ENCODE assay signal across 10 cellular contexts in the genomic region with DNA sequence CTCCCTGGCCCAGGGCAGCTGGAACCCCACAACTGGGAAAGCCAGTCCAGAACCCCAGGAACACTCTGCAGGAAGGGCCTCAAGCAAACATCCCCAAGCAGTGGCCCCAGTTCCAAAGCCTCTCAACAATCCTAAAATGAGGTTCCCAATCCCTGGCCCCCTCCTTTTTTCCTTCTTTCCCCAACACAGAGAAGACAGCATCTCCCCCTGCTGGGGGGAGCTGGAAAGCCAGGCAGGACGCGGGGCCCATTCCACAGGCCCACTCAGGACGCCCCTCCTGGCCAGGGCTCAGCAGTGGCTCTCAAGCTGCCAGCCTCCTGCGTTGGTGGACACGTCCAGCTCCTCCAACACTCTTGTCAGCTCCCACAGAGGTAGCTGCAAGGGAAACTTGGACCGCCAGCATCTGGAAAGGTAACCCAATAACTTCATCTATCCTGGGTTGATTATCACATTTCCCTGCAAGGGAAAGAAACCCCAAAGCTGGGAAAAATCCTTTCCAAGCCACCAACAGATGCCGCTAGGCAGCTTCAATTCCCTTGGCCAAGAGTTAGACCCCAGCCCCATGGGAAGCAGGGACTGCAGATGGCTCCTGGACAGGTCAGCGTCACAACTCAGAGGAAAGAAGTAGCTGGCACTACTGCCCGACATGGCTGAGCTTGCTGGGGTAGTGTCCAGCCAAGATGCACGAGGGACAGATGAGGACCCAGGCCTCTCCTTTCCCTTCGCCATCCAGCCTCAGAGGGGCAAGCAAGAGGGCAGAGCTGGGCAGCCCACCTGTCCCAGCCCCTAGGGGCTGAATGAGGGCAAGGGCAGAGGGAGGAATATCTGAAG. TPM values are rescaled to one million over a fixed set of nuclear protein-coding genes. Genes with fewer than 3 reads are reported as not detected.
DNase-seq lines count a peak whose midpoint lies in the region; ATAC-seq, FAIRE-seq and TF ChIP-seq lines count a peak whose summit lies in the region.
"Had no signal": no experiment of that assay in that cellular context is flagged by ENCODE, and none has a peak within 500 bp of the region (broad histone marks: within the 10 kb centered on the region; RNA-seq: fewer than 3 reads in every experiment).

No MANE protein-coding gene starts in this region.

- WGBS in HepG2 (ENCODE audit: low lambda C conversion rate) = 49% methylated on average over 11 of the region's 11 CpGs

- H4K20me1 ChIP-seq in DOHH2 (ENCODE audit: control insufficient read depth, insufficient read depth, low read depth, low read length) (no peaks in the 10 kb centered on the region), HepG2 (ENCODE audit: insufficient read depth, low read length) (peaks cover 32% of the 10 kb centered on the region; the same call in 1 of the 2 replicates)

- H3K27ac ChIP-seq in DOHH2 (ENCODE audit: low read depth, low read length) (no peak overlapping the region), HepG2 (ENCODE audit: extremely low read length, insufficient read depth, low read length) (no peak overlapping the region)

- in situ Hi-C loops in astrocyte of the cerebellum (cut with HindIII; ENCODE audit: low sequenced_read_pairs) = no loop called here
- in situ Hi-C loops in HepG2 (cut with HindIII; ENCODE audit: extremely low pct_ligation_motif_present, low pct_unique_long_range_greater_than_20kb) = no loop called here

- H3K4me3 ChIP-seq in DOHH2 (ENCODE audit: low read length) (no peak overlapping the region), astrocyte of the cerebellum (ENCODE audit: low read depth, low read length) (no peak overlapping the region), HepG2 (replicated peaks in 1 of 3; ENCODE audit: insufficient read depth in 1 of 3, low read depth in 2 of 3, low read length in 3 of 3) (no peak overlapping the region)

- H3K79me2 ChIP-seq in DOHH2 (ENCODE audit: control insufficient read depth, low read length) = peaks cover 10% of the 10 kb centered on the region
- H3K79me2 ChIP-seq in HepG2 (ENCODE audit: insufficient read depth, low read length) = peaks cover 2% of the 10 kb centered on the region

- ATAC-seq in HepG2 (peak; percentile 16; the same call in 2 of the 3 replicates), GM18858 (IDR thresholded peaks at IDR 0.05; ENCODE audit: unreplicated experiment) (no peak), HG02588 (IDR thresholded peaks at IDR 0.05; ENCODE audit: unreplicated experiment) (no peak), HG03439 (IDR thresholded peaks at IDR 0.05; ENCODE audit: unreplicated experiment) (no peak)
- ATAC-seq: T-cell had no signal

- FAIRE-seq in HepG2 (lab: Jason Lieb, UNC) = peak; percentile 56

- no peak overlapping the region for H2AFZ ChIP-seq in HepG2 (ENCODE audit: low read length)

- intact Hi-C loops in HepG2 (cut with micrococcal nuclease; ENCODE audit: unreplicated experiment) = loop anchor here (1.0 kb wide), 1 partner anchor 32 kb away; no protein-coding TSS in a partner anchor

- TF ChIP-seq CTCF in DOHH2 (IDR thresholded peaks at IDR 0.05; ENCODE audit: low read depth, low read length, poor library complexity, severe bottlenecking) (peak; percentile 85), astrocyte of the cerebellum (IDR thresholded peaks at IDR 0.05; ENCODE audit: low read depth, low read length, missing control alignments) (peak; percentile 92), HepG2 (CRISPR knock-in tag; IDR thresholded peaks at IDR 0.05) (peak; percentile 91)

- H3K36me3 ChIP-seq in DOHH2 (ENCODE audit: control insufficient read depth, low read length) (no peaks in the 10 kb centered on the region), HepG2 (replicated peaks in 1 of 2; ENCODE audit: control insufficient read depth in 1 of 2, insufficient read depth in 2 of 2, low read length in 2 of 2) (no peaks in the 10 kb centered on the region; a peak in 2 of 5 replicates)

- DNase-seq in LHCN-M2 (ENCODE audit: low read depth) (peak; percentile 57), astrocyte of the cerebellum (ENCODE audit: low read depth) (no peak), HepG2 (ENCODE audit: low spot score) (no peak), NCI-H1694 (lab: John Stamatoyannopoulos, UW) (no peak)
- DNase-seq: naive B cell had no signal

- H3K27me3 ChIP-seq in DOHH2 (ENCODE audit: control insufficient read depth, low read length) (no peaks in the 10 kb centered on the region), HepG2 (ENCODE audit: control insufficient read depth in 1 of 2, insufficient read depth in 2 of 2, low read length in 2 of 2) (peaks cover 0 to 2% of the 10 kb centered on the region in 2 experiments; a peak in 1 of 5 replicates)

- TF ChIP-seq EP300 in HepG2 (IDR thresholded peaks at IDR 0.05; ENCODE audit: low read depth in 2 of 2, low read length in 2 of 2) (no peak), HepG2 (CRISPR knock-in tag; IDR thresholded peaks at IDR 0.05; ENCODE audit: borderline replicate concordance) (no peak)

- no peak for TF ChIP-seq POLR2A in HepG2 (IDR thresholded peaks at IDR 0.05; ENCODE audit: insufficient read depth in 1 of 2, low read depth in 2 of 2, low read length in 2 of 2)

- CTCF ChIA-PET in HepG2 (lab: Yijun Ruan, JAX; ENCODE audit: low intra/inter-chr PET ratio, low total read pairs) = interaction anchor here (0.8 to 3.4 kb wide), 5 partner anchors 8 to 52 kb away, joined by 3 to 80 read pairs (median 6); a partner anchor contains a TSS

- H3F3A ChIP-seq in DOHH2 (ENCODE audit: control insufficient read depth, insufficient read depth) = no peaks in the 10 kb centered on the region

- BruUV-seq in HepG2 (replicated peaks; lab: Mats Ljungman, UMichigan) = no TSS peak

- H3K9me2 ChIP-seq in DOHH2 (replicated peaks; ENCODE audit: control insufficient read depth, low read length) = no peaks in the 10 kb centered on the region

- no peak overlapping the region for H3K9ac ChIP-seq in HepG2 (ENCODE audit: insufficient read depth, low read depth, low read length)

- H3K9me3 ChIP-seq in DOHH2 (ENCODE audit: control insufficient read depth, insufficient read depth, low read length) (no peaks in the 10 kb centered on the region), HepG2 (ENCODE audit: low read length) (no peaks in the 10 kb centered on the region)

- H3K4me2 ChIP-seq in DOHH2 (ENCODE audit: low read length) (no peak overlapping the region), HepG2 (ENCODE audit: low read depth, low read length) (no peak overlapping the region)

- H3K4me1 ChIP-seq in DOHH2 (ENCODE audit: control insufficient read depth, low read length) (peaks cover 26% of the 10 kb centered on the region), HepG2 (ENCODE audit: insufficient read depth, low read length) (peaks cover 51% of the 10 kb centered on the region)

- TF ChIP-seq RAD21 in HepG2 (CRISPR knock-in tag; IDR thresholded peaks at IDR 0.05) = peak; percentile 97

- POLR2A ChIA-PET in HepG2 (lab: Yijun Ruan, JAX) = interaction anchor here (1.0 to 1.9 kb wide), 13 partner anchors 8 to 114 kb away, joined by 3 to 10 read pairs (median 4); a partner anchor contains a TSS

RNA-seq across cellular contexts. Expression of a gene that starts 7.6 kb away (rescaled TPM):
- total RNA-seq in LHCN-M2 (2014; rRNA removed) (292 and 318 TPM in 2 replicates), HepG2 (2016; rRNA removed; fragmentation: Illumina TruSeq; extraction: Trizol) (34.0 and 46.4 TPM in 2 replicates)
- 183 TPM for polyA plus RNA-seq in LHCN-M2 (2012)
- total RNA-seq in HepG2 (2016; cell fraction: cytosol; rRNA removed; fragmentation: Illumina TruSeq; extraction: Trizol; ENCODE audit: low read depth) = 9.5 and 10.8 TPM in 2 replicates
- 32.6 and 44.0 TPM in 2 replicates for total RNA-seq in HepG2 (2016; cell fraction: insoluble cytoplasmic fraction; rRNA removed; fragmentation: Illumina TruSeq; extraction: Trizol)
- total RNA-seq in HepG2 (2016; cell fraction: membrane; rRNA removed; fragmentation: Illumina TruSeq; extraction: Trizol) = 18.6 and 21.1 TPM in 2 replicates
- 37.8 and 39.5 TPM in 2 replicates for total RNA-seq in HepG2 (2016; cell fraction: nucleus; rRNA removed; fragmentation: Illumina TruSeq; extraction: Trizol)
- 85.4 and 140 TPM in 2 replicates for polyA plus RNA-seq in HepG2 (2011; rRNA removed)
- polyA plus RNA-seq in HepG2 (2011; cell fraction: cytosol; rRNA removed) = 66.8 and 91.0 TPM in 2 replicates
- polyA plus RNA-seq in HepG2 (2011; cell fraction: nucleus; rRNA removed) = 179 and 189 TPM in 2 replicates
- polyA plus RNA-seq in HepG2 (2012) = 88.1 and 102 TPM in 2 replicates
- polyA plus RNA-seq in HepG2 (2016; cell fraction: cytosol; fragmentation: Illumina TruSeq; extraction: Trizol; ENCODE audit: low read depth) = 3.3 and 3.4 TPM in 2 replicates
- polyA plus RNA-seq in HepG2 (2016; cell fraction: insoluble cytoplasmic fraction; fragmentation: Illumina TruSeq; extraction: Trizol; ENCODE audit: low read depth) = 24.1 and 29.9 TPM in 2 replicates
- polyA plus RNA-seq in HepG2 (2016; cell fraction: membrane; fragmentation: Illumina TruSeq; extraction: Trizol; ENCODE audit: low read depth) = 9.7 and 10.3 TPM in 2 replicates
- polyA plus RNA-seq in HepG2 (2016; cell fraction: nucleus; fragmentation: Illumina TruSeq; extraction: Trizol; ENCODE audit: insufficient read depth, low read depth) = 56.7 and 66.5 TPM in 2 replicates
- polyA minus RNA-seq in HepG2 (2011; rRNA and poly(A)+ RNA removed; ENCODE audit: low replicate concordance) = 59.4 and 315 TPM in 2 replicates
- polyA minus RNA-seq in HepG2 (2011; cell fraction: cytosol; rRNA and poly(A)+ RNA removed) = 82.1 and 94.7 TPM in 2 replicates
- 68.9 and 78.6 TPM in 2 replicates for polyA minus RNA-seq in HepG2 (2011; cell fraction: nucleus; rRNA and poly(A)+ RNA removed)

RNA-seq across cellular contexts. Expression of a gene that starts 25.9 kb away (rescaled TPM):
- total RNA-seq in LHCN-M2 (2014; rRNA removed) (5.6 and 5.9 TPM in 2 replicates), HepG2 (2016; rRNA removed; fragmentation: Illumina TruSeq; extraction: Trizol) (6.7 and 7.1 TPM in 2 replicates)
- 4.8 TPM for polyA plus RNA-seq in LHCN-M2 (2012)
- total RNA-seq in HepG2 (2016; cell fraction: cytosol; rRNA removed; fragmentation: Illumina TruSeq; extraction: Trizol; ENCODE audit: low read depth) = 5.6 and 7.4 TPM in 2 replicates
- total RNA-seq in HepG2 (2016; cell fraction: insoluble cytoplasmic fraction; rRNA removed; fragmentation: Illumina TruSeq; extraction: Trizol) = 5.5 and 5.6 TPM in 2 replicates
- total RNA-seq in HepG2 (2016; cell fraction: membrane; rRNA removed; fragmentation: Illumina TruSeq; extraction: Trizol) = 5.5 and 5.6 TPM in 2 replicates
- 5.1 and 5.5 TPM in 2 replicates for total RNA-seq in HepG2 (2016; cell fraction: nucleus; rRNA removed; fragmentation: Illumina TruSeq; extraction: Trizol)
- polyA plus RNA-seq in HepG2 (2011; rRNA removed) = 5.0 and 6.1 TPM in 2 replicates
- 3.3 and 4.0 TPM in 2 replicates for polyA plus RNA-seq in HepG2 (2011; cell fraction: cytosol; rRNA removed)
- polyA plus RNA-seq in HepG2 (2011; cell fraction: nucleus; rRNA removed) = 7.3 and 8.7 TPM in 2 replicates
- 2.5 and 4.8 TPM in 2 replicates for polyA plus RNA-seq in HepG2 (2012)
- polyA plus RNA-seq in HepG2 (2016; cell fraction: cytosol; fragmentation: Illumina TruSeq; extraction: Trizol; ENCODE audit: low read depth) = 1.4 and 1.5 TPM in 2 replicates
- 6.2 and 7.5 TPM in 2 replicates for polyA plus RNA-seq in HepG2 (2016; cell fraction: insoluble cytoplasmic fraction; fragmentation: Illumina TruSeq; extraction: Trizol; ENCODE audit: low read depth)
- polyA plus RNA-seq in HepG2 (2016; cell fraction: membrane; fragmentation: Illumina TruSeq; extraction: Trizol; ENCODE audit: low read depth) = 2.2 and 3.0 TPM in 2 replicates
- polyA plus RNA-seq in HepG2 (2016; cell fraction: nucleus; fragmentation: Illumina TruSeq; extraction: Trizol; ENCODE audit: insufficient read depth, low read depth) = 14.2 and 16.9 TPM in 2 replicates
- 11.6 and 25.6 TPM in 2 replicates for polyA minus RNA-seq in HepG2 (2011; rRNA and poly(A)+ RNA removed; ENCODE audit: low replicate concordance)
- polyA minus RNA-seq in HepG2 (2011; cell fraction: cytosol; rRNA and poly(A)+ RNA removed) = 2.7 and 4.6 TPM in 2 replicates
- polyA minus RNA-seq in HepG2 (2011; cell fraction: nucleus; rRNA and poly(A)+ RNA removed) = 3.9 and 4.5 TPM in 2 replicates

RNA-seq across cellular contexts. Expression of a gene that starts 45.3 kb away (rescaled TPM):
- total RNA-seq in LHCN-M2 (2014; rRNA removed) (59.8 and 67.2 TPM in 2 replicates), HepG2 (2016; rRNA removed; fragmentation: Illumina TruSeq; extraction: Trizol) (18.8 and 38.5 TPM in 2 replicates)
- polyA plus RNA-seq in LHCN-M2 (2012) = 112 TPM
- 8.6 and 14.9 TPM in 2 replicates for total RNA-seq in HepG2 (2016; cell fraction: cytosol; rRNA removed; fragmentation: Illumina TruSeq; extraction: Trizol; ENCODE audit: low read depth)
- total RNA-seq in HepG2 (2016; cell fraction: insoluble cytoplasmic fraction; rRNA removed; fragmentation: Illumina TruSeq; extraction: Trizol) = 17.5 and 37.8 TPM in 2 replicates
- total RNA-seq in HepG2 (2016; cell fraction: membrane; rRNA removed; fragmentation: Illumina TruSeq; extraction: Trizol) = 16.0 and 22.0 TPM in 2 replicates
- 40.7 and 44.5 TPM in 2 replicates for total RNA-seq in HepG2 (2016; cell fraction: nucleus; rRNA removed; fragmentation: Illumina TruSeq; extraction: Trizol)
- polyA plus RNA-seq in HepG2 (2011; rRNA removed) = 75.8 and 76.1 TPM in 2 replicates
- 79.2 and 116 TPM in 2 replicates for polyA plus RNA-seq in HepG2 (2011; cell fraction: cytosol; rRNA removed)
- polyA plus RNA-seq in HepG2 (2011; cell fraction: nucleus; rRNA removed) = 46.2 and 49.1 TPM in 2 replicates
- 40.3 and 62.7 TPM in 2 replicates for polyA plus RNA-seq in HepG2 (2012)
- 24.5 and 33.4 TPM in 2 replicates for polyA plus RNA-seq in HepG2 (2016; cell fraction: cytosol; fragmentation: Illumina TruSeq; extraction: Trizol; ENCODE audit: low read depth)
- 41.7 and 46.0 TPM in 2 replicates for polyA plus RNA-seq in HepG2 (2016; cell fraction: insoluble cytoplasmic fraction; fragmentation: Illumina TruSeq; extraction: Trizol; ENCODE audit: low read depth)
- 39.8 and 42.2 TPM in 2 replicates for polyA plus RNA-seq in HepG2 (2016; cell fraction: membrane; fragmentation: Illumina TruSeq; extraction: Trizol; ENCODE audit: low read depth)
- polyA plus RNA-seq in HepG2 (2016; cell fraction: nucleus; fragmentation: Illumina TruSeq; extraction: Trizol; ENCODE audit: insufficient read depth, low read depth) = 126 and 134 TPM in 2 replicates
- 232 and 267 TPM in 2 replicates for polyA minus RNA-seq in HepG2 (2011; rRNA and poly(A)+ RNA removed; ENCODE audit: low replicate concordance)
- polyA minus RNA-seq in HepG2 (2011; cell fraction: cytosol; rRNA and poly(A)+ RNA removed) = 41.8 and 52.8 TPM in 2 replicates
- polyA minus RNA-seq in HepG2 (2011; cell fraction: nucleus; rRNA and poly(A)+ RNA removed) = 25.0 and 33.2 TPM in 2 replicates

RNA-seq across cellular contexts. Expression of a gene that starts 49.3 kb away (rescaled TPM):
- 47.0 and 51.9 TPM in 2 replicates for total RNA-seq in LHCN-M2 (2014; rRNA removed)
- 32.1 TPM for polyA plus RNA-seq in LHCN-M2 (2012)
- total RNA-seq in HepG2 (2016; rRNA removed; fragmentation: Illumina TruSeq; extraction: Trizol) = 52.8 and 58.4 TPM in 2 replicates
- 33.1 and 35.6 TPM in 2 replicates for total RNA-seq in HepG2 (2016; cell fraction: cytosol; rRNA removed; fragmentation: Illumina TruSeq; extraction: Trizol; ENCODE audit: low read depth)
- 54.1 and 58.0 TPM in 2 replicates for total RNA-seq in HepG2 (2016; cell fraction: insoluble cytoplasmic fraction; rRNA removed; fragmentation: Illumina TruSeq; extraction: Trizol)
- 83.5 and 84.1 TPM in 2 replicates for total RNA-seq in HepG2 (2016; cell fraction: membrane; rRNA removed; fragmentation: Illumina TruSeq; extraction: Trizol)
- 32.8 and 34.5 TPM in 2 replicates for total RNA-seq in HepG2 (2016; cell fraction: nucleus; rRNA removed; fragmentation: Illumina TruSeq; extraction: Trizol)
- 43.3 and 55.7 TPM in 2 replicates for polyA plus RNA-seq in HepG2 (2011; rRNA removed)
- 39.5 and 49.1 TPM in 2 replicates for polyA plus RNA-seq in HepG2 (2011; cell fraction: cytosol; rRNA removed)
- polyA plus RNA-seq in HepG2 (2011; cell fraction: nucleus; rRNA removed) = 23.0 and 23.8 TPM in 2 replicates
- polyA plus RNA-seq in HepG2 (2012) = 41.3 and 43.4 TPM in 2 replicates
- polyA plus RNA-seq in HepG2 (2016; cell fraction: cytosol; fragmentation: Illumina TruSeq; extraction: Trizol; ENCODE audit: low read depth) = 42.1 and 49.1 TPM in 2 replicates
- polyA plus RNA-seq in HepG2 (2016; cell fraction: insoluble cytoplasmic fraction; fragmentation: Illumina TruSeq; extraction: Trizol; ENCODE audit: low read depth) = 92.1 and 94.1 TPM in 2 replicates
- polyA plus RNA-seq in HepG2 (2016; cell fraction: membrane; fragmentation: Illumina TruSeq; extraction: Trizol; ENCODE audit: low read depth) = 93.0 and 95.9 TPM in 2 replicates
- polyA plus RNA-seq in HepG2 (2016; cell fraction: nucleus; fragmentation: Illumina TruSeq; extraction: Trizol; ENCODE audit: insufficient read depth, low read depth) = 65.1 and 74.2 TPM in 2 replicates
- 62.0 and 88.5 TPM in 2 replicates for polyA minus RNA-seq in HepG2 (2011; rRNA and poly(A)+ RNA removed; ENCODE audit: low replicate concordance)
- polyA minus RNA-seq in HepG2 (2011; cell fraction: cytosol; rRNA and poly(A)+ RNA removed) = 34.6 and 39.9 TPM in 2 replicates
- polyA minus RNA-seq in HepG2 (2011; cell fraction: nucleus; rRNA and poly(A)+ RNA removed) = 40.4 and 42.5 TPM in 2 replicates

RNA-seq across cellular contexts. Expression of a gene that starts 54.7 kb away (rescaled TPM):
- total RNA-seq in LHCN-M2 (2014; rRNA removed) = not detected in 2 replicates
- 0.64 TPM for polyA plus RNA-seq in LHCN-M2 (2012)
- 0.07 TPM in 1 of 2 replicates, not detected in the other for total RNA-seq in HepG2 (2016; rRNA removed; fragmentation: Illumina TruSeq; extraction: Trizol)
- total RNA-seq in HepG2 (2016; cell fraction: cytosol; rRNA removed; fragmentation: Illumina TruSeq; extraction: Trizol; ENCODE audit: low read depth) = not detected in 2 replicates
- not detected in 2 replicates for total RNA-seq in HepG2 (2016; cell fraction: insoluble cytoplasmic fraction; rRNA removed; fragmentation: Illumina TruSeq; extraction: Trizol)
- not detected in 2 replicates for total RNA-seq in HepG2 (2016; cell fraction: membrane; rRNA removed; fragmentation: Illumina TruSeq; extraction: Trizol)
- total RNA-seq in HepG2 (2016; cell fraction: nucleus; rRNA removed; fragmentation: Illumina TruSeq; extraction: Trizol) = not detected in 2 replicates
- 0.05 TPM in 1 of 2 replicates, not detected in the other for polyA plus RNA-seq in HepG2 (2011; rRNA removed)
- polyA plus RNA-seq in HepG2 (2011; cell fraction: cytosol; rRNA removed) = 0.04 and 0.10 TPM in 2 replicates
- 0.45 and 0.47 TPM in 2 replicates for polyA plus RNA-seq in HepG2 (2011; cell fraction: nucleus; rRNA removed)
- polyA plus RNA-seq in HepG2 (2012) = 0.47 and 0.64 TPM in 2 replicates
- not detected in 2 replicates for polyA plus RNA-seq in HepG2 (2016; cell fraction: cytosol; fragmentation: Illumina TruSeq; extraction: Trizol; ENCODE audit: low read depth)
- polyA plus RNA-seq in HepG2 (2016; cell fraction: insoluble cytoplasmic fraction; fragmentation: Illumina TruSeq; extraction: Trizol; ENCODE audit: low read depth) = not detected in 2 replicates
- polyA plus RNA-seq in HepG2 (2016; cell fraction: membrane; fragmentation: Illumina TruSeq; extraction: Trizol; ENCODE audit: low read depth) = not detected in 2 replicates
- polyA plus RNA-seq in HepG2 (2016; cell fraction: nucleus; fragmentation: Illumina TruSeq; extraction: Trizol; ENCODE audit: insufficient read depth, low read depth) = not detected in 2 replicates
- polyA minus RNA-seq in HepG2 (2011; rRNA and poly(A)+ RNA removed; ENCODE audit: low replicate concordance) = 0.09 and 0.40 TPM in 2 replicates
- polyA minus RNA-seq in HepG2 (2011; cell fraction: cytosol; rRNA and poly(A)+ RNA removed) = not detected in 2 replicates
- not detected in 2 replicates for polyA minus RNA-seq in HepG2 (2011; cell fraction: nucleus; rRNA and poly(A)+ RNA removed)
